Comparison of ENCODE assay signal across 1 cellular context in genomic region chr2:173903611-173904394, GRCh38.
TF ChIP-seq lines count a peak whose summit lies in the region.

No MANE protein-coding gene starts in this region.

TF ChIP-seq in IMR-90, 13 proteins besides CTCF, POLR2A, EP300 and RAD21 (continued from another document):
- TF ChIP-seq ELK1 (IDR thresholded peaks at IDR 0.05; ENCODE audit: borderline replicate concordance, low read depth, low read length), result no peak
